Comparison of ENCODE assay signal across 2 cellular contexts in the genomic region with DNA sequence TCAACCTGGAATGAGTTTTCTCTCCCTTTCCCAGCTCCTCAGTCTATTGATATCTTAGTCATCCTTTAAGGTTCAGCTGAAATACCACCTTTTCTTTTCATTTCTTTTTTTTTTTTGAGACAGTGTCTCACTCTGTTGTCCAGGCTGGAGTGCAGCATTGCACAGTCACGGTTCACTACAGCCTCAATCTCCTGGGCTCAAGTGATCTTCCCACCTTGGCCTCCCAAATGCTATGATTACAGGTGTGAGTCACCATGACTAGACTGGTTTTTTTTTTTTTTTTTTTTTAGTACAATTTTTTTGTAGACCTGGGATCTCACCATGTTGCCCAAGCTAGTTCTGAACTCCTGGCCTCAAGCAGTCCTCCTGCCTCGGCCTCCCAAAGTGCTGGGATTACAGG.
TF ChIP-seq lines count a peak whose summit lies in the region.

No MANE protein-coding gene starts in this region.

TF ChIP-seq in IMR-90, 13 proteins besides CTCF, POLR2A, EP300 and RAD21:
- TF ChIP-seq FOS (IDR thresholded peaks at IDR 0.05; ENCODE audit: low read depth, low read length) = 0 out of 2 replicates have a peak, but pooled peaks have one; percentile 10
- TF ChIP-seq MXI1 (IDR thresholded peaks at IDR 0.05; ENCODE audit: borderline replicate concordance, low read depth, low read length) = no peak
- TF ChIP-seq RFX5 (IDR thresholded peaks at IDR 0.05; ENCODE audit: low read depth, low read length) = no peak
- TF ChIP-seq, protein P1, sequence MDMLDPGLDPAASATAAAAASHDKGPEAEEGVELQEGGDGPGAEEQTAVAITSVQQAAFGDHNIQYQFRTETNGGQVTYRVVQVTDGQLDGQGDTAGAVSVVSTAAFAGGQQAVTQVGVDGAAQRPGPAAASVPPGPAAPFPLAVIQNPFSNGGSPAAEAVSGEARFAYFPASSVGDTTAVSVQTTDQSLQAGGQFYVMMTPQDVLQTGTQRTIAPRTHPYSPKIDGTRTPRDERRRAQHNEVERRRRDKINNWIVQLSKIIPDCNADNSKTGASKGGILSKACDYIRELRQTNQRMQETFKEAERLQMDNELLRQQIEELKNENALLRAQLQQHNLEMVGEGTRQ (IDR thresholded peaks at IDR 0.05; ENCODE audit: low read depth, low read length) = no peak
- TF ChIP-seq SMC3 (IDR thresholded peaks at IDR 0.05; ENCODE audit: low read depth, low read length) = no peak
- TF ChIP-seq MAFK (IDR thresholded peaks at IDR 0.05; ENCODE audit: low read depth, low read length) = no peak
- no peak for TF ChIP-seq BHLHE40 (IDR thresholded peaks at IDR 0.05; ENCODE audit: low read depth, low read length)
- TF ChIP-seq CHD1 (IDR thresholded peaks at IDR 0.05; ENCODE audit: low read depth, low read length) = no peak
- peak; percentile 41 for TF ChIP-seq RCOR1 (IDR thresholded peaks at IDR 0.05; ENCODE audit: insufficient replicate concordance, low read length)
- TF ChIP-seq MAZ (IDR thresholded peaks at IDR 0.05; ENCODE audit: borderline replicate concordance, low read depth, low read length) = no peak
- peak; percentile 72 for TF ChIP-seq NFE2L2 (IDR thresholded peaks at IDR 0.05; ENCODE audit: low read depth, low read length)
- TF ChIP-seq, protein P2, sequence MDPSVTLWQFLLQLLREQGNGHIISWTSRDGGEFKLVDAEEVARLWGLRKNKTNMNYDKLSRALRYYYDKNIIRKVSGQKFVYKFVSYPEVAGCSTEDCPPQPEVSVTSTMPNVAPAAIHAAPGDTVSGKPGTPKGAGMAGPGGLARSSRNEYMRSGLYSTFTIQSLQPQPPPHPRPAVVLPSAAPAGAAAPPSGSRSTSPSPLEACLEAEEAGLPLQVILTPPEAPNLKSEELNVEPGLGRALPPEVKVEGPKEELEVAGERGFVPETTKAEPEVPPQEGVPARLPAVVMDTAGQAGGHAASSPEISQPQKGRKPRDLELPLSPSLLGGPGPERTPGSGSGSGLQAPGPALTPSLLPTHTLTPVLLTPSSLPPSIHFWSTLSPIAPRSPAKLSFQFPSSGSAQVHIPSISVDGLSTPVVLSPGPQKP (IDR thresholded peaks at IDR 0.05; ENCODE audit: borderline replicate concordance, low read depth, low read length) = no peak
- TF ChIP-seq CEBPB (IDR thresholded peaks at IDR 0.05; ENCODE audit: low read depth, low read length) = 0 out of 2 replicates have a peak, but pooled peaks have one; percentile 0

TF ChIP-seq in GM12878, 131 proteins besides CTCF, POLR2A, EP300 and RAD21:
- no peak for TF ChIP-seq BMI1 (IDR thresholded peaks at IDR 0.05; ENCODE audit: borderline replicate concordance)
- no peak for TF ChIP-seq MEF2A (IDR thresholded peaks at IDR 0.05; ENCODE audit: insufficient read depth, low read depth, low read length)
- no peak for TF ChIP-seq SREBF2 (IDR thresholded peaks at IDR 0.05; ENCODE audit: low read length)
- TF ChIP-seq HDAC6 (IDR thresholded peaks at IDR 0.05; ENCODE audit: unreplicated experiment) = no peak
- no peak for TF ChIP-seq KAT2A (conservative IDR thresholded peaks at IDR 0.05; ENCODE audit: control insufficient read depth, low read depth, low read length)
- no peak for TF ChIP-seq TARDBP (IDR thresholded peaks at IDR 0.05; ENCODE audit: borderline replicate concordance)
